8 cellular contexts compared by ENCODE assay signal in the genomic region with DNA sequence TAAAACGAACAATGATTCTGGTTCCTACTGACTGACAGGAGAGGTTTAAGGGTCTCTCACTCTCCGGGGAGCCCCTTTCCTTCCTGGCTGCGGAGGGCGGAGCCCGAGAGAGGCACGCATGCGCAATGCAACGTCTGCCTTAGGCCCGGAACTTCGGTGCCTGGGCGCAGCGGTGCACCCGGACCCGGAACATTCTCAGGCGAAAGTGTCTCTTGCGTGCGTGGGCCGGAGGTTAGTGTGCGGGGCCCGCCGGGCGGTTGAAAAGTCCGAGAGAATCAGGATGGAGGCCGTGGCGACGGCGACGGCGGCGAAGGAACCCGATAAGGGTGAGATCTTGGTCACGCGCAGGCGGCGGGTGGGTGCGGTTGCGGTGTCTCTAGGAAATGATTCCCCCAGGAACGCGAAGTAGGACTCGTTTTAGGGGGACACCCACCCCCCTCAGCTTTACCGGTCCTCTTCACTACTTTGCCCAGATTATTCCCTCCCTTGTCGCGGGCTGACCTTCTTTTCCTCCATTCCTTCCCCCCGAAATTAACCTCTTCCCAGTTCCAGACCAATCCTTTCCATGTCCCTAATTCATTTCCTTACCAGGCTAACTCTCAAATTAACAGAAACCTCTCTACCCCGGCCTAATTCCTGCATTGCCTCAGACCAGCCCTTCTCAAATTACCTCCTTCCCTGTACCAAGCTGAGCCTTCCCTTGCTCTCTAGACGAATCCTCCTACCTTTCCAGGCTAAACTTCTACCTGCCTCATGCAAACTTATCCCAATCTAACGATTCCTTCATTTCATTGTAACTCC. TPM values are rescaled to one million over a fixed set of nuclear protein-coding genes. Genes with fewer than 3 reads are reported as not detected.
DNase-seq lines count a peak whose midpoint lies in the region; ATAC-seq, FAIRE-seq and TF ChIP-seq lines count a peak whose summit lies in the region.

A gene (plus strand): TSS at position 142 of the 801 bp plus-strand sequence. CDS start 139 bp downstream, at position 281.

- no peaks in the 10 kb centered on the region for H3K27me3 Mint-ChIP-seq in dendritic cell treated with granulocyte-macrophage colony-stimulating factor and Interleukin-4, amounts not matched to agents 40 ng/mL and 50 ng/mL, for 4 days

- peaks cover 74% of the 10 kb centered on the region for H3K4me1 Mint-ChIP-seq in dendritic cell treated with granulocyte-macrophage colony-stimulating factor and Interleukin-4, amounts not matched to agents 40 ng/mL and 50 ng/mL, for 4 days (ENCODE audit: low read depth)

- no peaks in the 10 kb centered on the region for H3K9me3 ChIP-seq in HepG2 (ENCODE audit: low read length)

- peaks cover 28% of the 10 kb centered on the region for H3K4me1 ChIP-seq in HepG2 (ENCODE audit: insufficient read depth, low read length)

- WGBS in HepG2 (ENCODE audit: low lambda C conversion rate), result under 1% methylated on average over 15 of the region's 47 CpGs

- intact Hi-C loops in dendritic cell treated with granulocyte-macrophage colony-stimulating factor and Interleukin-4, amounts not matched to agents 40 ng/mL and 50 ng/mL, for 4 days (cut with micrococcal nuclease), result loop anchor here (5.0 kb wide), 1 partner anchor 42 kb away; a partner anchor contains a TSS
- intact Hi-C loops in HepG2 (cut with micrococcal nuclease; ENCODE audit: unreplicated experiment), result no loop called here

- H3K9ac ChIP-seq in HepG2 (ENCODE audit: insufficient read depth, low read depth, low read length), result peak within 1 kb of the TSS; percentile 90

- H3K4me2 ChIP-seq in HepG2 (ENCODE audit: low read depth, low read length), result peak within 1 kb of the TSS; percentile 84

- no peaks in the 10 kb centered on the region for H3K27me3 ChIP-seq in HepG2 (ENCODE audit: control insufficient read depth in 1 of 2, insufficient read depth in 2 of 2, low read length in 2 of 2)

- no peaks in the 10 kb centered on the region for H4K20me1 ChIP-seq in HepG2 (ENCODE audit: insufficient read depth, low read length)

- CTCF ChIA-PET in HepG2 (lab: Yijun Ruan, JAX; ENCODE audit: low intra/inter-chr PET ratio, low total read pairs), result interaction anchor here (1.5 kb wide), 1 partner anchor 105 kb away, joined by 3 read pairs; no protein-coding TSS in a partner anchor

- TSS peak; percentile 56 for BruUV-seq in HepG2 (replicated peaks; lab: Mats Ljungman, UMichigan)

- H3K9me3 Mint-ChIP-seq in dendritic cell treated with granulocyte-macrophage colony-stimulating factor and Interleukin-4, amounts not matched to agents 40 ng/mL and 50 ng/mL, for 4 days, result no peaks in the 10 kb centered on the region

- TF ChIP-seq POLR2A in GM19099 (IDR thresholded peaks at IDR 0.05; ENCODE audit: extremely low read depth, insufficient read length, low read depth) (peak; percentile 92), HepG2 (IDR thresholded peaks at IDR 0.05; ENCODE audit: insufficient read depth in 1 of 2, low read depth in 2 of 2, low read length in 2 of 2) (peak; percentile 74 to 78)

- H3K4me3 Mint-ChIP-seq in dendritic cell treated with granulocyte-macrophage colony-stimulating factor and Interleukin-4, amounts not matched to agents 40 ng/mL and 50 ng/mL, for 4 days, result peak within 1 kb of the TSS; percentile 92

- H3K27ac Mint-ChIP-seq in dendritic cell treated with granulocyte-macrophage colony-stimulating factor and Interleukin-4, amounts not matched to agents 40 ng/mL and 50 ng/mL, for 4 days, result peak within 1 kb of the TSS; percentile 98

- DNase-seq in AML-193 (lab: John Stamatoyannopoulos, UW) (peak; percentile 78 to 85), NCI-H526 treated with DMSO at 0.1 percent for 48 hours (lab: John Stamatoyannopoulos, UW) (peak; percentile 71), HepG2 (ENCODE audit: low spot score) (peak; percentile 75)
- DNase-seq in activated CD4-positive, alpha-beta T cell treated with anti-CD3 and anti-CD28 coated beads, Interleukin-2, amount 50 U/mL, for 24 hours (ENCODE audit: low read depth in 1 of 2, low spot score in 1 of 2), result peak; percentile 85
- DNase-seq in stimulated activated CD4-positive, alpha-beta T cell treated with anti-CD3 and anti-CD28 coated beads, Interleukin-4, amount 100 ng/mL, for 24 hours, result peak; percentile 90

- peak within 1 kb of the TSS; percentile 72 to 90 (median 85) for H3K4me3 ChIP-seq in HepG2 (replicated peaks in 1 of 3; ENCODE audit: insufficient read depth in 1 of 3, low read depth in 2 of 3, low read length in 3 of 3)

- POLR2A ChIA-PET in HepG2 (lab: Yijun Ruan, JAX), result interaction anchor here (1.1 to 5.3 kb wide), 4 partner anchors 13 to 84 kb away, joined by 3 to 55 read pairs (median 20); a partner anchor contains a TSS

- TF ChIP-seq CTCF in HepG2 (CRISPR knock-in tag; IDR thresholded peaks at IDR 0.05), result no peak; the same call in 1 of the 2 replicates

- H3K36me3 ChIP-seq in HepG2 (replicated peaks in 1 of 2; ENCODE audit: control insufficient read depth in 1 of 2, insufficient read depth in 2 of 2, low read length in 2 of 2), result peaks cover 24 to 37% of the 10 kb centered on the region in 2 experiments; a peak in 4 of 5 replicates

- TF ChIP-seq EP300 in HepG2 (IDR thresholded peaks at IDR 0.05; ENCODE audit: low read depth in 2 of 2, low read length in 2 of 2) (peak in 1 of 2 experiments; percentile 37; a peak in 1 of 4 replicates), HepG2 (CRISPR knock-in tag; IDR thresholded peaks at IDR 0.05; ENCODE audit: borderline replicate concordance) (0 out of 2 replicates have a peak, but pooled peaks have one; percentile 18)

- peak within 1 kb of the TSS; percentile 84 for H2AFZ ChIP-seq in HepG2 (ENCODE audit: low read length)

- in situ Hi-C loops in HepG2 (cut with HindIII; ENCODE audit: extremely low pct_ligation_motif_present, low pct_unique_long_range_greater_than_20kb), result loop anchor here (5.0 kb wide), 1 partner anchor 42 kb away; a partner anchor contains a TSS

- peaks cover 25% of the 10 kb centered on the region for H3K79me2 ChIP-seq in HepG2 (ENCODE audit: insufficient read depth, low read length)

- FAIRE-seq in HepG2 (lab: Jason Lieb, UNC), result peak; percentile 60

- peak; percentile 24; the same call in 1 of the 2 replicates for TF ChIP-seq RAD21 in HepG2 (CRISPR knock-in tag; IDR thresholded peaks at IDR 0.05)

- H3K36me3 Mint-ChIP-seq in dendritic cell treated with granulocyte-macrophage colony-stimulating factor and Interleukin-4, amounts not matched to agents 40 ng/mL and 50 ng/mL, for 4 days (ENCODE audit: low read depth), result peaks cover 76% of the 10 kb centered on the region

- peak; percentile 41 for ATAC-seq in HG03457 (IDR thresholded peaks at IDR 0.05; ENCODE audit: unreplicated experiment)
- peak; percentile 69 for ATAC-seq in HepG2

- H3K27ac ChIP-seq in HepG2 (ENCODE audit: extremely low read length, insufficient read depth, low read length), result peak within 1 kb of the TSS; percentile 91

TF ChIP-seq in HepG2, 621 proteins besides CTCF, POLR2A, EP300 and RAD21 (continues in another document):
- no peak for TF ChIP-seq ZIK1 (CRISPR knock-in tag; IDR thresholded peaks at IDR 0.05; ENCODE audit: borderline replicate concordance, low read depth)
- TF ChIP-seq ZNF652 (CRISPR knock-in tag; IDR thresholded peaks at IDR 0.05; ENCODE audit: borderline replicate concordance, low read depth), result peak; percentile 7; the same call in 1 of the 2 replicates
- TF ChIP-seq NR2F6 (IDR thresholded peaks at IDR 0.05), result no peak; the same call in 1 of the 2 replicates
- TF ChIP-seq NR2F6 (CRISPR knock-in tag; IDR thresholded peaks at IDR 0.05), result peak; percentile 33; the same call in 1 of the 2 replicates
- TF ChIP-seq HOXA7 (CRISPR knock-in tag; IDR thresholded peaks at IDR 0.05), result no peak
- TF ChIP-seq, protein P1, sequence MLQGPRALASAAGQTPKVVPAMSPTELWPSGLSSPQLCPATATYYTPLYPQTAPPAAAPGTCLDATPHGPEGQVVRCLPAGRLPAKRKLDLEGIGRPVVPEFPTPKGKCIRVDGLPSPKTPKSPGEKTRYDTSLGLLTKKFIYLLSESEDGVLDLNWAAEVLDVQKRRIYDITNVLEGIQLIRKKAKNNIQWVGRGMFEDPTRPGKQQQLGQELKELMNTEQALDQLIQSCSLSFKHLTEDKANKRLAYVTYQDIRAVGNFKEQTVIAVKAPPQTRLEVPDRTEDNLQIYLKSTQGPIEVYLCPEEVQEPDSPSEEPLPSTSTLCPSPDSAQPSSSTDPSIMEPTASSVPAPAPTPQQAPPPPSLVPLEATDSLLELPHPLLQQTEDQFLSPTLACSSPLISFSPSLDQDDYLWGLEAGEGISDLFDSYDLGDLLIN (CRISPR knock-in tag; IDR thresholded peaks at IDR 0.05; ENCODE audit: borderline replicate concordance), result 0 out of 2 replicates have a peak, but pooled peaks have one; percentile 44
- no peak for TF ChIP-seq ZNF256 (CRISPR knock-in tag; conservative IDR thresholded peaks at IDR 0.05)
- TF ChIP-seq GLI4 (CRISPR knock-in tag; IDR thresholded peaks at IDR 0.05; ENCODE audit: borderline replicate concordance), result no peak
- TF ChIP-seq SCMH1 (CRISPR knock-in tag; IDR thresholded peaks at IDR 0.05; ENCODE audit: borderline replicate concordance), result no peak
- 0 out of 2 replicates have a peak, but pooled peaks have one; percentile 54 for TF ChIP-seq HOXD1 (CRISPR knock-in tag; IDR thresholded peaks at IDR 0.05)

RNA-seq across cellular contexts. Expression of the gene that starts here (rescaled TPM):
- total RNA-seq in HepG2 (2016; rRNA removed; fragmentation: Illumina TruSeq; extraction: Trizol), result 7.1 and 7.3 TPM in 2 replicates
- 1.5 and 3.3 TPM in 2 replicates for total RNA-seq in HepG2 (2016; cell fraction: cytosol; rRNA removed; fragmentation: Illumina TruSeq; extraction: Trizol; ENCODE audit: low read depth)
- 6.7 and 7.8 TPM in 2 replicates for total RNA-seq in HepG2 (2016; cell fraction: insoluble cytoplasmic fraction; rRNA removed; fragmentation: Illumina TruSeq; extraction: Trizol)
- 4.3 and 5.8 TPM in 2 replicates for total RNA-seq in HepG2 (2016; cell fraction: membrane; rRNA removed; fragmentation: Illumina TruSeq; extraction: Trizol)
- total RNA-seq in HepG2 (2016; cell fraction: nucleus; rRNA removed; fragmentation: Illumina TruSeq; extraction: Trizol), result 5.8 and 7.6 TPM in 2 replicates
- polyA plus RNA-seq in HepG2 (2011; rRNA removed), result 6.2 and 7.2 TPM in 2 replicates
- polyA plus RNA-seq in HepG2 (2011; cell fraction: cytosol; rRNA removed), result 6.6 and 7.0 TPM in 2 replicates
- 10.5 and 12.4 TPM in 2 replicates for polyA plus RNA-seq in HepG2 (2011; cell fraction: nucleus; rRNA removed)
- polyA plus RNA-seq in HepG2 (2012), result 8.9 and 9.4 TPM in 2 replicates
- polyA plus RNA-seq in HepG2 (2016; cell fraction: cytosol; fragmentation: Illumina TruSeq; extraction: Trizol; ENCODE audit: low read depth), result 1.4 and 1.9 TPM in 2 replicates
- 10.6 and 15.1 TPM in 2 replicates for polyA plus RNA-seq in HepG2 (2016; cell fraction: insoluble cytoplasmic fraction; fragmentation: Illumina TruSeq; extraction: Trizol; ENCODE audit: low read depth)
- 4.3 and 5.1 TPM in 2 replicates for polyA plus RNA-seq in HepG2 (2016; cell fraction: membrane; fragmentation: Illumina TruSeq; extraction: Trizol; ENCODE audit: low read depth)
- polyA plus RNA-seq in HepG2 (2016; cell fraction: nucleus; fragmentation: Illumina TruSeq; extraction: Trizol; ENCODE audit: insufficient read depth, low read depth), result 16.5 and 17.3 TPM in 2 replicates
- 11.3 and 18.0 TPM in 2 replicates for polyA minus RNA-seq in HepG2 (2011; rRNA and poly(A)+ RNA removed; ENCODE audit: low replicate concordance)
- 3.8 and 5.4 TPM in 2 replicates for polyA minus RNA-seq in HepG2 (2011; cell fraction: cytosol; rRNA and poly(A)+ RNA removed)
- 9.4 and 9.9 TPM in 2 replicates for polyA minus RNA-seq in HepG2 (2011; cell fraction: nucleus; rRNA and poly(A)+ RNA removed)

Comparison
In these comparisons a context has a peak if more than half of its experiments do, and no peak if none do; other contexts are left out.
1. Peak in every context shown above with its lines: DNase-seq, ATAC-seq, H3K4me3 ChIP-seq and H3K27ac ChIP-seq.